Comparison of ENCODE assay signal across 20 cellular contexts in the genomic region with DNA sequence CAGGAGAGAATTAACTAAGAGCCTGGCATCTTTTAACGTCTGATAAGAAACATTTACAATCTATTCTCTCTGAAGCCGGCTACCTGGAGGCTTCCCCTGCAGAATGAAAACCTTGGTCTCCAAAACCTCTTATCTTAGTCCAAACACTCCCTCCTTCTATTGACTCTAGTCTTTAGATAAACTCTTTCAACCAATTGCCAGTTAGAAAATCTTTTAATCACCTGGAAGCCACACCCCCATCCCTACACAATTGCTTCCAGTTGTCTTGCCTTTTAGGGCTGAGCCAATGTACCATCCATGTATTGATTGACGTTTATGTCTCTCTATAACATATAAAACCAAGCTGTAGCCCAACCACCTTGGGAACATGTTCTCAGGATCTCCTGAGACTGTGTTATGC.
"Had no signal": no experiment of that assay in that cellular context is flagged by ENCODE, and none has a peak within 500 bp of the region (broad histone marks: within the 10 kb centered on the region; RNA-seq: fewer than 3 reads in every experiment).

No MANE protein-coding gene starts in this region.

- H3K4me1 Mint-ChIP-seq: memory B cell; naive thymus-derived CD8-positive, alpha-beta T cell; stimulated activated naive B cell treated with anti-CD40 and anti-IgM and Interleukin-4, amounts not matched to agents 10 μg/mL and 1 μg/mL and 100 μg/mL, for 72 hours; stimulated activated naive CD8-positive, alpha-beta T cell treated with anti-CD3 and anti-CD28 coated beads, Interleukin-15, amount 100 ng/mL, for 72 hours had no signal

- H3K4me3 Mint-ChIP-seq: memory B cell; naive thymus-derived CD8-positive, alpha-beta T cell; stimulated activated naive B cell treated with anti-CD40 and anti-IgM and Interleukin-4, amounts not matched to agents 10 μg/mL and 1 μg/mL and 100 μg/mL, for 72 hours; stimulated activated naive CD8-positive, alpha-beta T cell treated with anti-CD3 and anti-CD28 coated beads, Interleukin-15, amount 100 ng/mL, for 72 hours had no signal

- H3K27me3 Mint-ChIP-seq: memory B cell; naive thymus-derived CD8-positive, alpha-beta T cell; stimulated activated naive B cell treated with anti-CD40 and anti-IgM and Interleukin-4, amounts not matched to agents 10 μg/mL and 1 μg/mL and 100 μg/mL, for 72 hours; stimulated activated naive CD8-positive, alpha-beta T cell treated with anti-CD3 and anti-CD28 coated beads, Interleukin-15, amount 100 ng/mL, for 72 hours had no signal

- H3K4me1 ChIP-seq: esophagus muscularis mucosa, gastrocnemius medialis, heart right ventricle, left ventricle myocardium inferior, lower lobe of right lung had no signal

- ATAC-seq: gastrocnemius medialis; heart right ventricle; lower lobe of right lung; naive thymus-derived CD8-positive, alpha-beta T cell; sciatic nerve; stimulated activated naive B cell treated with anti-CD40 and anti-IgM and Interleukin-4, amounts not matched to agents 10 μg/mL and 1 μg/mL and 100 μg/mL, for 72 hours; stimulated activated naive CD8-positive, alpha-beta T cell treated with anti-CD3 and anti-CD28 coated beads, Interleukin-15, amount 100 ng/mL, for 72 hours had no signal

- H3K4me3 ChIP-seq: dorsolateral prefrontal cortex, esophagus muscularis mucosa, gastrocnemius medialis, heart right ventricle, left ventricle myocardium inferior, lower lobe of right lung, thoracic aorta had no signal

- DNase-seq: cortex of kidney; dorsolateral prefrontal cortex; effector CD8-positive, alpha-beta T cell; gastrocnemius medialis; heart right ventricle; left ventricle myocardium inferior; lower lobe of right lung; midbrain; naive thymus-derived CD8-positive, alpha-beta T cell; posterior cingulate gyrus; stimulated activated CD4-positive, alpha-beta T cell treated with anti-CD3 and anti-CD28 coated beads, Interleukin-2, amount 100 ng/mL, for 24 hours; stimulated activated CD4-positive, alpha-beta T cell treated with anti-CD3 and anti-CD28 coated beads, Interleukin-4, amount 100 ng/mL, for 4 hours; stimulated activated naive B cell treated with anti-CD40 and anti-IgM and Interleukin-4, amounts not matched to agents 10 μg/mL and 1 μg/mL and 100 μg/mL, for 72 hours; stimulated activated naive CD8-positive, alpha-beta T cell treated with anti-CD3 and anti-CD28 coated beads, Interleukin-15, amount 100 ng/mL, for 72 hours; substantia nigra; trophoblast cell had no signal

- H3K27ac ChIP-seq: dorsolateral prefrontal cortex, esophagus muscularis mucosa, gastrocnemius medialis, heart right ventricle, left ventricle myocardium inferior, lower lobe of right lung, thoracic aorta had no signal

- H3K27me3 ChIP-seq: dorsolateral prefrontal cortex, esophagus muscularis mucosa, gastrocnemius medialis, heart right ventricle had no signal

- H3K36me3 Mint-ChIP-seq: memory B cell; naive thymus-derived CD8-positive, alpha-beta T cell; stimulated activated naive B cell treated with anti-CD40 and anti-IgM and Interleukin-4, amounts not matched to agents 10 μg/mL and 1 μg/mL and 100 μg/mL, for 72 hours had no signal

- H3K9me3 ChIP-seq: esophagus muscularis mucosa, gastrocnemius medialis, left ventricle myocardium inferior, lower lobe of right lung, thoracic aorta had no signal

- H3K36me3 ChIP-seq: esophagus muscularis mucosa, gastrocnemius medialis, heart right ventricle, left ventricle myocardium inferior, lower lobe of right lung, thoracic aorta had no signal

- H3K27ac Mint-ChIP-seq: memory B cell; naive thymus-derived CD8-positive, alpha-beta T cell; stimulated activated naive B cell treated with anti-CD40 and anti-IgM and Interleukin-4, amounts not matched to agents 10 μg/mL and 1 μg/mL and 100 μg/mL, for 72 hours; stimulated activated naive CD8-positive, alpha-beta T cell treated with anti-CD3 and anti-CD28 coated beads, Interleukin-15, amount 100 ng/mL, for 72 hours had no signal
